Comparison of ENCODE assay signal across 9 cellular contexts in the genomic region with DNA sequence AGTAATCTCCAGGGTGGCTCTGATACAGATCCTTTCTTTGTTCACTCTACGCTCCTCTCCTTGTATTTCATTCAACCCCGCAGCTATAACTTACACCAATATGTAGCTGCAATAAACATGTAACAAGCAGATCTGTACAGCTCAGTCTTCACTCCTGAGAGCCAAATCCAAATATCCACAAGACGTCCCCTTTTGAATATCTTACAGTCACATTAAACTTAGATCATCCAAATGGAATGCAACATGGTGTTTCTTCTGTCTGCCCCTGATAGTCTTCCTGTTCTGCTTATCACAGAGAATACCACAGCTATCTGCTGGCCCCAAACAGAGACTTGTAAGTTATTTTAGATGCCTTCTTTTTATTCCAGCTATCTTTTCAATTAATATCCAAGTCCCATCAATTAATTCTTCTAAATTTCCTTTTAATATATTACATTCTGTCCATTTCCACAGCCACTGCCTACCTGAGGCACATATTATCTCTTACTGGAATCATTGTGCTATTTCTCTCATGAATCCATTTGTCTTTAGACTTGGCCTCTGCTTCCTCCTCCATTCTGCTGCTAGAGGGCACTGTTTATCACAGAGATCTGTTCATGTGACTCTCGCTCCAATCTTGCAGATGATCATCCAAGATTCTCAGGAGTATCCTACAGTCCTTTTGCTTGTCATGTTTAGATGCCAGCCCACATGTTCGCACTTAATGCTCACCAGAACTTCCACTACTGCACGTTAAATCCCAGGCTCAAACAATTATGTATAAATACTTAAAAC.
DNase-seq lines count a peak whose midpoint lies in the region; ATAC-seq and TF ChIP-seq lines count a peak whose summit lies in the region.
"Had no signal": no experiment of that assay in that cellular context is flagged by ENCODE, and none has a peak within 500 bp of the region (broad histone marks: within the 10 kb centered on the region; RNA-seq: fewer than 3 reads in every experiment).

No MANE protein-coding gene starts in this region.

- 67 to 69% methylated on average over 6 of the region's 6 CpGs for WGBS in thyroid gland, 2 donors

- DNase-seq in NCI-H82 (lab: John Stamatoyannopoulos, UW) (peak; percentile 57), NCI-H82 treated with DMSO at 0.1 percent for 48 hours (lab: John Stamatoyannopoulos, UW; ENCODE audit: unreplicated experiment) (no peak), NCI-H526 treated with DMSO at 0.1 percent for 48 hours (lab: John Stamatoyannopoulos, UW) (peak; percentile 68), fibroblast of gingiva (ENCODE audit: low read depth) (peak; percentile 4), thyroid gland (peak; percentile 16 to 30), posterior cingulate gyrus (no peak)

- H3K9me3 ChIP-seq in thyroid gland, result no peaks in the 10 kb centered on the region
- H3K9me3 ChIP-seq: mucosa of descending colon had no signal

- no peak overlapping the region for H3K27ac ChIP-seq in thyroid gland

- peak in 4 of 6 experiments; percentile 24 to 65 (median 62) for TF ChIP-seq CTCF in thyroid gland (IDR thresholded peaks at IDR 0.05)

- no peaks in the 10 kb centered on the region for H3K36me3 ChIP-seq in thyroid gland

- ATAC-seq in GM21367 (IDR thresholded peaks at IDR 0.05; ENCODE audit: unreplicated experiment), result no peak
- ATAC-seq in GM21528 (IDR thresholded peaks at IDR 0.05; ENCODE audit: low FRiP score, unreplicated experiment), result no peak
- ATAC-seq: mucosa of descending colon had no signal

- H3K4me3 ChIP-seq in thyroid gland (replicated peaks in 1 of 3), result no peak overlapping the region
- H3K4me3 ChIP-seq: mucosa of descending colon had no signal

- no peaks in the 10 kb centered on the region for H3K27me3 ChIP-seq in thyroid gland

- no peaks in the 10 kb centered on the region for H3K4me1 ChIP-seq in thyroid gland

- intact Hi-C loops in thyroid gland (cut with DNase I) (loop anchor here (5.0 kb wide), 1 partner anchor 658 kb away; no protein-coding TSS in a partner anchor), posterior cingulate gyrus (cut with DNase I) (no loop called here)

- no peak for TF ChIP-seq POLR2A in thyroid gland (IDR thresholded peaks at IDR 0.05)

Comparison
In these comparisons a context has a peak if more than half of its experiments do, and no peak if none do; other contexts are left out.
1. DNase-seq: peak in NCI-H82 (single experiment), NCI-H526 treated with DMSO at 0.1 percent for 48 hours (single experiment), fibroblast of gingiva (single experiment) and thyroid gland (2 of 2); none in NCI-H82 treated with DMSO at 0.1 percent for 48 hours (single experiment) and posterior cingulate gyrus (0 of 10).